9 cellular contexts compared by ENCODE assay signal in genomic region chr13:113862191-113862765, GRCh38. TPM values are rescaled to one million over a fixed set of nuclear protein-coding genes. Genes with fewer than 3 reads are reported as not detected.
DNase-seq lines count a peak whose midpoint lies in the region; ATAC-seq and TF ChIP-seq lines count a peak whose summit lies in the region.
"Had no signal": no experiment of that assay in that cellular context is flagged by ENCODE, and none has a peak within 500 bp of the region (broad histone marks: within the 10 kb centered on the region; RNA-seq: fewer than 3 reads in every experiment).

No MANE protein-coding gene starts in this region.

- peaks cover 3% of the 10 kb centered on the region; the same call in 1 of the 2 replicates for H3K9me3 Mint-ChIP-seq in HFFc6
- peaks cover 16% of the 10 kb centered on the region for H3K9me3 Mint-ChIP-seq in activated naive CD8-positive, alpha-beta T cell treated with anti-CD3 and anti-CD28 coated beads, Interleukin-2, amount 10 ng/mL, durations not matched to agents 7 days and 5 days
- no peaks in the 10 kb centered on the region for H3K9me3 Mint-ChIP-seq in stimulated activated effector memory CD8-positive, alpha-beta T cell treated with anti-CD3 and anti-CD28 coated beads, Interleukin-12 subunit alpha, Interleukin-12 subunit beta, amount 100 ng/mL, for 72 hours

- peak overlapping the region; percentile 57 for H3K4me3 ChIP-seq in hepatocyte
- no peak overlapping the region for H3K4me3 ChIP-seq in A673 (ENCODE audit: low read depth, low read length, poor library complexity, severe bottlenecking)

- H3K4me3 Mint-ChIP-seq in HFFc6: peak overlapping the region; percentile 97
- peak overlapping the region; percentile 36 for H3K4me3 Mint-ChIP-seq in activated naive CD8-positive, alpha-beta T cell treated with anti-CD3 and anti-CD28 coated beads, Interleukin-2, amount 10 ng/mL, durations not matched to agents 7 days and 5 days
- peak overlapping the region; percentile 67 for H3K4me3 Mint-ChIP-seq in stimulated activated effector memory CD8-positive, alpha-beta T cell treated with anti-CD3 and anti-CD28 coated beads, Interleukin-12 subunit alpha, Interleukin-12 subunit beta, amount 100 ng/mL, for 72 hours

- peaks cover 75% of the 10 kb centered on the region for H3K4me1 Mint-ChIP-seq in HFFc6 (ENCODE audit: low read depth)
- peaks cover 4% of the 10 kb centered on the region for H3K4me1 Mint-ChIP-seq in activated naive CD8-positive, alpha-beta T cell treated with anti-CD3 and anti-CD28 coated beads, Interleukin-2, amount 10 ng/mL, durations not matched to agents 7 days and 5 days
- H3K4me1 Mint-ChIP-seq in stimulated activated effector memory CD8-positive, alpha-beta T cell treated with anti-CD3 and anti-CD28 coated beads, Interleukin-12 subunit alpha, Interleukin-12 subunit beta, amount 100 ng/mL, for 72 hours: peaks cover 10% of the 10 kb centered on the region

- H3K27ac ChIP-seq in hepatocyte (peak overlapping the region; percentile 71), A673 (ENCODE audit: low read depth, low read length, poor library complexity, severe bottlenecking) (no peak overlapping the region)

- peaks cover 33% of the 10 kb centered on the region for H3K4me1 ChIP-seq in hepatocyte (ENCODE audit: insufficient read depth)
- peaks cover 8% of the 10 kb centered on the region for H3K4me1 ChIP-seq in A673 (ENCODE audit: insufficient read depth, low read length, poor library complexity, severe bottlenecking)

- no peaks in the 10 kb centered on the region for H3K9me2 ChIP-seq in hepatocyte (replicated peaks; ENCODE audit: insufficient read depth)

- no TSS peak for BruUV-seq in A673 (replicated peaks; lab: Mats Ljungman, UMichigan)

- TF ChIP-seq CTCF in HFFc6 (IDR thresholded peaks at IDR 0.05) (no peak), hepatocyte (IDR thresholded peaks at IDR 0.05; ENCODE audit: poor library complexity) (no peak), A673 (conservative IDR thresholded peaks at IDR 0.05; ENCODE audit: low read depth, low read length) (no peak)

- peak overlapping the region; percentile 93 for H3K27ac Mint-ChIP-seq in HFFc6
- H3K27ac Mint-ChIP-seq in activated naive CD8-positive, alpha-beta T cell treated with anti-CD3 and anti-CD28 coated beads, Interleukin-2, amount 10 ng/mL, durations not matched to agents 7 days and 5 days: no peak overlapping the region
- H3K27ac Mint-ChIP-seq in stimulated activated effector memory CD8-positive, alpha-beta T cell treated with anti-CD3 and anti-CD28 coated beads, Interleukin-12 subunit alpha, Interleukin-12 subunit beta, amount 100 ng/mL, for 72 hours: no peak overlapping the region

- POLR2A ChIA-PET in activated naive CD8-positive, alpha-beta T cell treated with anti-CD3 and anti-CD28 coated beads, Interleukin-2, amount 10 ng/mL, durations not matched to agents 7 days and 5 days (lab: Charles Lee): no interaction called here
- POLR2A ChIA-PET in A673 (lab: Charles Lee; ENCODE audit: low non-redundant PET): no interaction called here

- H3K9me3 ChIP-seq in hepatocyte (ENCODE audit: low read depth) (no peaks in the 10 kb centered on the region), A673 (ENCODE audit: low read depth, low read length, poor library complexity, severe bottlenecking) (no peaks in the 10 kb centered on the region)

- no peaks in the 10 kb centered on the region for H4K20me1 ChIP-seq in hepatocyte (ENCODE audit: insufficient read depth, poor library complexity, severe bottlenecking)

- no peaks in the 10 kb centered on the region for H3K36me3 ChIP-seq in hepatocyte (replicated peaks; ENCODE audit: insufficient read depth, low read depth)
- H3K36me3 ChIP-seq in A673 (ENCODE audit: insufficient read depth, low read length, poor library complexity, severe bottlenecking): no peaks in the 10 kb centered on the region

- H3K79me2 ChIP-seq in hepatocyte: peaks cover 33% of the 10 kb centered on the region

- CTCF ChIA-PET in A673 (lab: Charles Lee): no interaction called here

- peaks cover 61% of the 10 kb centered on the region for H3K36me3 Mint-ChIP-seq in HFFc6 (ENCODE audit: low read depth)
- H3K36me3 Mint-ChIP-seq in activated naive CD8-positive, alpha-beta T cell treated with anti-CD3 and anti-CD28 coated beads, Interleukin-2, amount 10 ng/mL, durations not matched to agents 7 days and 5 days: no peaks in the 10 kb centered on the region
- no peaks in the 10 kb centered on the region for H3K36me3 Mint-ChIP-seq in stimulated activated effector memory CD8-positive, alpha-beta T cell treated with anti-CD3 and anti-CD28 coated beads, Interleukin-12 subunit alpha, Interleukin-12 subunit beta, amount 100 ng/mL, for 72 hours

- DNase-seq in HFFc6 (peak; percentile 63), hepatocyte (ENCODE audit: low spot score) (no peak), NAMALWA (ENCODE audit: low spot score) (no peak), A673 (ENCODE audit: low spot score) (no peak)
- DNase-seq in activated naive CD8-positive, alpha-beta T cell treated with anti-CD3 and anti-CD28 coated beads, Interleukin-2, amount 10 ng/mL, durations not matched to agents 7 days and 5 days: peak; percentile 20
- no peak for DNase-seq in stimulated activated effector memory CD8-positive, alpha-beta T cell treated with anti-CD3 and anti-CD28 coated beads, Interleukin-12 subunit alpha, Interleukin-12 subunit beta, amount 100 ng/mL, for 72 hours (ENCODE audit: low spot score in 2 of 2)
- DNase-seq in stimulated activated naive CD4-positive, alpha-beta T cell treated with Interleukin-2 at 50 U/mL for 16 hours (lab: John Stamatoyannopoulos, UW): no peak
- DNase-seq: activated CD4-positive, alpha-beta T cell treated with anti-CD3 and anti-CD28 coated beads for 48 hours had no signal

- H3K27me3 ChIP-seq in hepatocyte (no peaks in the 10 kb centered on the region), A673 (replicated peaks; ENCODE audit: insufficient read depth, low read depth, low read length, poor library complexity) (peaks cover 38% of the 10 kb centered on the region)

- no peak for ATAC-seq in activated naive CD8-positive, alpha-beta T cell treated with anti-CD3 and anti-CD28 coated beads, Interleukin-2, amount 10 ng/mL, durations not matched to agents 7 days and 5 days (ENCODE audit: low read depth)
- no peak for ATAC-seq in stimulated activated effector memory CD8-positive, alpha-beta T cell treated with anti-CD3 and anti-CD28 coated beads, Interleukin-12 subunit alpha, Interleukin-12 subunit beta, amount 100 ng/mL, for 72 hours
- no peak for ATAC-seq in GM19455 (IDR thresholded peaks at IDR 0.05; ENCODE audit: unreplicated experiment)

- H2AFZ ChIP-seq in hepatocyte: no peak overlapping the region

- H3K27me3 Mint-ChIP-seq in HFFc6 (ENCODE audit: insufficient read depth): peaks cover 4% of the 10 kb centered on the region
- peaks cover 45% of the 10 kb centered on the region for H3K27me3 Mint-ChIP-seq in activated naive CD8-positive, alpha-beta T cell treated with anti-CD3 and anti-CD28 coated beads, Interleukin-2, amount 10 ng/mL, durations not matched to agents 7 days and 5 days

- peak overlapping the region; percentile 98 for H3K4me2 ChIP-seq in hepatocyte

- 90% methylated on average over 21 of the region's 21 CpGs for WGBS in hepatocyte (ENCODE audit: low lambda C conversion rate, missing lambda C conversion rate)

- intact Hi-C loops in A673 (cut with micrococcal nuclease; ENCODE audit: unreplicated experiment): no loop called here

RNA-seq across cellular contexts. Expression of gene GAS6, which starts 1.6 kb away (rescaled TPM):
- 100 to 1,000 TPM; 669 to 813 (median 715) TPM for total RNA-seq in HFFc6 (2021; fragmentation: NEBNext Ultra II Directional; extraction: Animal tissue kit (Norgen Biotek cat#: 25700))
- total RNA-seq in activated naive CD8-positive, alpha-beta T cell treated with anti-CD3 and anti-CD28 coated beads, Interleukin-2, amount 10 ng/mL, durations not matched to agents 7 days and 5 days: 1 to 10 TPM; 2.1 to 2.6 TPM
- total RNA-seq in hepatocyte (62.5 and 70.0 TPM in 2 replicates), A673 (2021) (0.67 and 0.79 TPM in 2 replicates)
- polyA plus RNA-seq in hepatocyte: 146 and 163 TPM in 2 replicates

Comparison
In these comparisons a context has a peak if more than half of its experiments do, and no peak if none do; other contexts are left out.
1. DNase-seq: peak in HFFc6 (single experiment) and activated naive CD8-positive, alpha-beta T cell treated with anti-CD3 and anti-CD28 coated beads, Interleukin-2, amount 10 ng/mL, durations not matched to agents 7 days and 5 days (single experiment); none in hepatocyte (single experiment), stimulated activated effector memory CD8-positive, alpha-beta T cell treated with anti-CD3 and anti-CD28 coated beads, Interleukin-12 subunit alpha, Interleukin-12 subunit beta, amount 100 ng/mL, for 72 hours (0 of 2), NAMALWA (single experiment), A673 (single experiment) and stimulated activated naive CD4-positive, alpha-beta T cell treated with Interleukin-2 at 50 U/mL for 16 hours (single experiment).
2. H3K4me3 Mint-ChIP-seq: peak in every context shown above with its lines; median percentile 97 in HFFc6; 67 in stimulated activated effector memory CD8-positive, alpha-beta T cell treated with anti-CD3 and anti-CD28 coated beads, Interleukin-12 subunit alpha, Interleukin-12 subunit beta, amount 100 ng/mL, for 72 hours; 36 in activated naive CD8-positive, alpha-beta T cell treated with anti-CD3 and anti-CD28 coated beads, Interleukin-2, amount 10 ng/mL, durations not matched to agents 7 days and 5 days.
3. RNA of gene GAS6, which starts 1.6 kb away (total RNA-seq): 669 to 813 TPM in HFFc6 and 62.5 to 70.0 TPM in hepatocyte; 2.1 to 2.6 TPM in activated naive CD8-positive, alpha-beta T cell treated with anti-CD3 and anti-CD28 coated beads, Interleukin-2, amount 10 ng/mL, durations not matched to agents 7 days and 5 days and 0.67 to 0.79 TPM in A673; every median in the first group is over 10 times any median in the second.